Comparison of ENCODE assay signal across 17 cellular contexts in the genomic region with DNA sequence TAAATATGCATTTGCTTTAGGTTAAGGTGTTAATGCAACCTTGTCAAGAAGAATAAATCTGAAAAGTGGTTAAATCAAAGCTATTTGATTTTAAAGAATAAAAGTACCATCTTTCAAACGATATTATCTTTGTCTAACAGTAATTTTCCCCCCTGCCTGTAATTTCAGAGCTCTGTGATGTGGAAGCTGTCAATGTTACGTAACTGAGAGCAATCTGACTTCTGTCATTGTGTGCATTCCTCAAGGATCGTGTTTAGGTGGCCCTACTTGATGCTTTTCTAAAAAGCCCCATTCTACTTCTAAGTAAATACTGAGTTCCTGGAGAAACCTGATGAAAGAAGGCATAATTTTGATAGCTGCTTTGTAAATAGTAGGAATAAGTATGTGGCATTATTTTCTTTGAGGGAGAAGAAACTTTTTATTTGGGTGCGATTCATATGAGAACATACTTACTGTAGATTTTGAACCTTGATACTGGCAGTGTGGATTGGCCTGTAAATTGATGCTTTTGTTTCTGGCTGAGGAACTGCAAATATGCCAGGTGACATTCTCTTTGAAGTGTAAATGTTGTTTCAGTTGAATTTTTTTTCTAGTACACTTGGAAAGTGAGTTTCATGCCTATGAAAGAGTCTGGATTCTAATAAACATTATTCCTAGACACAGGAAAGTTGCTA.
DNase-seq lines count a peak whose midpoint lies in the region; ATAC-seq, FAIRE-seq and TF ChIP-seq lines count a peak whose summit lies in the region.
"Had no signal": no experiment of that assay in that cellular context is flagged by ENCODE, and none has a peak within 500 bp of the region (broad histone marks: within the 10 kb centered on the region; RNA-seq: fewer than 3 reads in every experiment).

No MANE protein-coding gene starts in this region.

- no peaks in the 10 kb centered on the region for H4K20me1 ChIP-seq in HepG2 (ENCODE audit: insufficient read depth, low read length)

- CTCF ChIA-PET in HepG2 (lab: Yijun Ruan, JAX; ENCODE audit: low intra/inter-chr PET ratio, low total read pairs): no interaction called here

- in situ Hi-C loops in HepG2 (cut with HindIII; ENCODE audit: extremely low pct_ligation_motif_present, low pct_unique_long_range_greater_than_20kb): no loop called here

- 2% methylated on average over 4 of the region's 4 CpGs for WGBS in HepG2 (ENCODE audit: low lambda C conversion rate)
- 62% methylated on average over 4 of the region's 4 CpGs for WGBS in right lobe of liver (ENCODE audit: insufficient coverage, low coverage, low lambda C conversion rate, missing lambda C conversion rate)
- 50 to 59% methylated on average over 4 of the region's 4 CpGs for WGBS in pancreas, 2 donors

- H3K4me3 ChIP-seq in HepG2 (replicated peaks in 1 of 3; ENCODE audit: insufficient read depth in 1 of 3, low read depth in 2 of 3, low read length in 3 of 3) (no peak overlapping the region), right lobe of liver (no peak overlapping the region), pancreas (no peak overlapping the region)
- H3K4me3 ChIP-seq: HAP-1 had no signal

- H3K4me1 ChIP-seq in HepG2 (ENCODE audit: insufficient read depth, low read length): peaks cover 22% of the 10 kb centered on the region
- peaks cover 0 to 2% (median 0%) of the 10 kb centered on the region in 4 donors for H3K4me1 ChIP-seq in right lobe of liver
- no peaks in the 10 kb centered on the region for H3K4me1 ChIP-seq in pancreas
- H3K4me1 ChIP-seq: HAP-1 had no signal

- no peak for TF ChIP-seq POLR2A in HepG2 (IDR thresholded peaks at IDR 0.05; ENCODE audit: insufficient read depth in 1 of 2, low read depth in 2 of 2, low read length in 2 of 2)
- TF ChIP-seq POLR2A in right lobe of liver (IDR thresholded peaks at IDR 0.05): no peak

- H3K9ac ChIP-seq in HepG2 (ENCODE audit: insufficient read depth, low read depth, low read length): no peak overlapping the region

- H3K79me2 ChIP-seq in HepG2 (ENCODE audit: insufficient read depth, low read length): no peaks in the 10 kb centered on the region

- intact Hi-C loops in HepG2 (cut with micrococcal nuclease; ENCODE audit: unreplicated experiment) (no loop called here), right lobe of liver (cut with DNase I) (no loop called here), pancreas (cut with DNase I) (no loop called here)

- DNase-seq in HepG2 (ENCODE audit: low spot score) (peak; percentile 53), right lobe of liver (no peak), NCI-H146 treated with DMSO at 0.1 percent for 48 hours (lab: John Stamatoyannopoulos, UW; ENCODE audit: unreplicated experiment) (peak; percentile 47), cerebellar cortex (ENCODE audit: low spot score) (peak; percentile 46), pancreas (no peak)
- no peak for DNase-seq in activated CD8-positive, alpha-beta memory T cell treated with anti-CD3 and anti-CD28 coated beads for 24 hours
- DNase-seq: CD4-positive, alpha-beta T cell; DND-41; GF-D8; HFFc6; IMR-90 had no signal

- no TSS peak for BruUV-seq in HepG2 (replicated peaks; lab: Mats Ljungman, UMichigan)

- TF ChIP-seq CTCF in HepG2 (CRISPR knock-in tag; IDR thresholded peaks at IDR 0.05): no peak
- TF ChIP-seq CTCF in right lobe of liver (IDR thresholded peaks at IDR 0.05): no peak
- TF ChIP-seq CTCF in pancreas (IDR thresholded peaks at IDR 0.05): no peak

- POLR2A ChIA-PET in HepG2 (lab: Yijun Ruan, JAX): no interaction called here

- H3K9me3 ChIP-seq in HepG2 (ENCODE audit: low read length): no peaks in the 10 kb centered on the region
- no peaks in the 10 kb centered on the region for H3K9me3 ChIP-seq in right lobe of liver
- no peaks in the 10 kb centered on the region for H3K9me3 ChIP-seq in pancreas
- H3K9me3 ChIP-seq: HAP-1 had no signal

- no peak overlapping the region for H2AFZ ChIP-seq in HepG2 (ENCODE audit: low read length)

- H3K27me3 ChIP-seq in HepG2 (ENCODE audit: control insufficient read depth in 1 of 2, insufficient read depth in 2 of 2, low read length in 2 of 2) (no peaks in the 10 kb centered on the region), right lobe of liver (no peaks in the 10 kb centered on the region), pancreas (no peaks in the 10 kb centered on the region)

- FAIRE-seq in HepG2 (lab: Jason Lieb, UNC) (no peak), pancreas (lab: Jason Lieb, UNC) (no peak)
- FAIRE-seq: GM19239, H1 had no signal

- ATAC-seq in HepG2 (peak; percentile 43; the same call in 1 of the 3 replicates), right lobe of liver (no peak), HG03521 (IDR thresholded peaks at IDR 0.05; ENCODE audit: unreplicated experiment) (no peak), pancreas (no peak), HG03342 (IDR thresholded peaks at IDR 0.05; ENCODE audit: unreplicated experiment) (no peak)

- H3K27ac ChIP-seq in HepG2 (ENCODE audit: extremely low read length, insufficient read depth, low read length) (no peak overlapping the region), right lobe of liver (no peak overlapping the region), pancreas (no peak overlapping the region)
- H3K27ac ChIP-seq: HL-60 had no signal

- no peaks in the 10 kb centered on the region for H3K36me3 ChIP-seq in HepG2 (replicated peaks in 1 of 2; ENCODE audit: control insufficient read depth in 1 of 2, insufficient read depth in 2 of 2, low read length in 2 of 2)
- no peaks in the 10 kb centered on the region for H3K36me3 ChIP-seq in right lobe of liver
- no peaks in the 10 kb centered on the region for H3K36me3 ChIP-seq in pancreas
- H3K36me3 ChIP-seq: HAP-1 had no signal

- H3K4me2 ChIP-seq in HepG2 (ENCODE audit: low read depth, low read length): peak overlapping the region; percentile 26

- TF ChIP-seq EP300 in HepG2 (IDR thresholded peaks at IDR 0.05; ENCODE audit: low read depth in 2 of 2, low read length in 2 of 2) (no peak), HepG2 (CRISPR knock-in tag; IDR thresholded peaks at IDR 0.05; ENCODE audit: borderline replicate concordance) (no peak)

- no peak for TF ChIP-seq RAD21 in HepG2 (CRISPR knock-in tag; IDR thresholded peaks at IDR 0.05)

TF ChIP-seq in HepG2, 621 proteins besides CTCF, POLR2A, EP300 and RAD21 (continues in another document):
- TF ChIP-seq MTF1 (CRISPR knock-in tag; IDR thresholded peaks at IDR 0.05): no peak
- 0 out of 2 replicates have a peak, but pooled peaks have one; percentile 5 for TF ChIP-seq MED1 (CRISPR knock-in tag; IDR thresholded peaks at IDR 0.05)
- TF ChIP-seq FOXK1 (CRISPR knock-in tag; IDR thresholded peaks at IDR 0.05; ENCODE audit: borderline replicate concordance, low read depth): 0 out of 2 replicates have a peak, but pooled peaks have one; percentile 7
- TF ChIP-seq GTF2F1 (IDR thresholded peaks at IDR 0.05; ENCODE audit: low read length): no peak
- no peak for TF ChIP-seq KAT7 (CRISPR knock-in tag; IDR thresholded peaks at IDR 0.05; ENCODE audit: borderline replicate concordance)
- TF ChIP-seq, protein P1, sequence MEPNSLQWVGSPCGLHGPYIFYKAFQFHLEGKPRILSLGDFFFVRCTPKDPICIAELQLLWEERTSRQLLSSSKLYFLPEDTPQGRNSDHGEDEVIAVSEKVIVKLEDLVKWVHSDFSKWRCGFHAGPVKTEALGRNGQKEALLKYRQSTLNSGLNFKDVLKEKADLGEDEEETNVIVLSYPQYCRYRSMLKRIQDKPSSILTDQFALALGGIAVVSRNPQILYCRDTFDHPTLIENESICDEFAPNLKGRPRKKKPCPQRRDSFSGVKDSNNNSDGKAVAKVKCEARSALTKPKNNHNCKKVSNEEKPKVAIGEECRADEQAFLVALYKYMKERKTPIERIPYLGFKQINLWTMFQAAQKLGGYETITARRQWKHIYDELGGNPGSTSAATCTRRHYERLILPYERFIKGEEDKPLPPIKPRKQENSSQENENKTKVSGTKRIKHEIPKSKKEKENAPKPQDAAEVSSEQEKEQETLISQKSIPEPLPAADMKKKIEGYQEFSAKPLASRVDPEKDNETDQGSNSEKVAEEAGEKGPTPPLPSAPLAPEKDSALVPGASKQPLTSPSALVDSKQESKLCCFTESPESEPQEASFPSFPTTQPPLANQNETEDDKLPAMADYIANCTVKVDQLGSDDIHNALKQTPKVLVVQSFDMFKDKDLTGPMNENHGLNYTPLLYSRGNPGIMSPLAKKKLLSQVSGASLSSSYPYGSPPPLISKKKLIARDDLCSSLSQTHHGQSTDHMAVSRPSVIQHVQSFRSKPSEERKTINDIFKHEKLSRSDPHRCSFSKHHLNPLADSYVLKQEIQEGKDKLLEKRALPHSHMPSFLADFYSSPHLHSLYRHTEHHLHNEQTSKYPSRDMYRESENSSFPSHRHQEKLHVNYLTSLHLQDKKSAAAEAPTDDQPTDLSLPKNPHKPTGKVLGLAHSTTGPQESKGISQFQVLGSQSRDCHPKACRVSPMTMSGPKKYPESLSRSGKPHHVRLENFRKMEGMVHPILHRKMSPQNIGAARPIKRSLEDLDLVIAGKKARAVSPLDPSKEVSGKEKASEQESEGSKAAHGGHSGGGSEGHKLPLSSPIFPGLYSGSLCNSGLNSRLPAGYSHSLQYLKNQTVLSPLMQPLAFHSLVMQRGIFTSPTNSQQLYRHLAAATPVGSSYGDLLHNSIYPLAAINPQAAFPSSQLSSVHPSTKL (CRISPR knock-in tag; IDR thresholded peaks at IDR 0.05): peak; percentile 51; the same call in 1 of the 2 replicates
- TF ChIP-seq ZNF430 (CRISPR knock-in tag; IDR thresholded peaks at IDR 0.05): no peak
- TF ChIP-seq BCL6 (CRISPR knock-in tag; IDR thresholded peaks at IDR 0.05): peak; percentile 27
- TF ChIP-seq, protein P2, sequence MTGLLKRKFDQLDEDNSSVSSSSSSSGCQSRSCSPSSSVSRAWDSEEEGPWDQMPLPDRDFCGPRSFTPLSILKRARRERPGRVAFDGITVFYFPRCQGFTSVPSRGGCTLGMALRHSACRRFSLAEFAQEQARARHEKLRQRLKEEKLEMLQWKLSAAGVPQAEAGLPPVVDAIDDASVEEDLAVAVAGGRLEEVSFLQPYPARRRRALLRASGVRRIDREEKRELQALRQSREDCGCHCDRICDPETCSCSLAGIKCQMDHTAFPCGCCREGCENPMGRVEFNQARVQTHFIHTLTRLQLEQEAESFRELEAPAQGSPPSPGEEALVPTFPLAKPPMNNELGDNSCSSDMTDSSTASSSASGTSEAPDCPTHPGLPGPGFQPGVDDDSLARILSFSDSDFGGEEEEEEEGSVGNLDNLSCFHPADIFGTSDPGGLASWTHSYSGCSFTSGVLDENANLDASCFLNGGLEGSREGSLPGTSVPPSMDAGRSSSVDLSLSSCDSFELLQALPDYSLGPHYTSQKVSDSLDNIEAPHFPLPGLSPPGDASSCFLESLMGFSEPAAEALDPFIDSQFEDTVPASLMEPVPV (CRISPR knock-in tag; IDR thresholded peaks at IDR 0.05): no peak
- no peak for TF ChIP-seq ZNF33A (CRISPR knock-in tag; IDR thresholded peaks at IDR 0.05; ENCODE audit: borderline replicate concordance)
- no peak for TF ChIP-seq ZNF12 (CRISPR knock-in tag; IDR thresholded peaks at IDR 0.05)
- TF ChIP-seq SOX6 (IDR thresholded peaks at IDR 0.05): no peak
- TF ChIP-seq SOX6 (CRISPR knock-in tag; IDR thresholded peaks at IDR 0.05): 0 out of 2 replicates have a peak, but pooled peaks have one; percentile 32

Comparison
In these comparisons a context has a peak if more than half of its experiments do, and no peak if none do; other contexts are left out.
1. DNase-seq: peak in HepG2 (single experiment), NCI-H146 treated with DMSO at 0.1 percent for 48 hours (single experiment) and cerebellar cortex (single experiment); none in right lobe of liver (0 of 3), activated CD8-positive, alpha-beta memory T cell treated with anti-CD3 and anti-CD28 coated beads for 24 hours (single experiment) and pancreas (0 of 6).